1 cellular context compared by ENCODE assay signal in genomic region chr11:94768602-94769511, GRCh38.
TF ChIP-seq lines count a peak whose summit lies in the region.

No MANE protein-coding gene starts in this region.

TF ChIP-seq in K562, 482 proteins besides CTCF, POLR2A, EP300 and RAD21 (continued from another document):
- no peak for TF ChIP-seq REST (CRISPR knock-in tag; IDR thresholded peaks at IDR 0.05; ENCODE audit: low read depth)
- peak in 1 of 2 experiments; percentile 52; a peak in 2 of 4 replicates for TF ChIP-seq MAZ (CRISPR knock-in tag; conservative IDR thresholded peaks at IDR 0.05 in 1 of 2, IDR thresholded peaks at IDR 0.05 in 1 of 2)
- TF ChIP-seq ZZZ3 (IDR thresholded peaks at IDR 0.05) = no peak
- no peak for TF ChIP-seq MBD2 (IDR thresholded peaks at IDR 0.05; ENCODE audit: borderline replicate concordance, low read depth)
- no peak for TF ChIP-seq YBX1 (IDR thresholded peaks at IDR 0.05)
- no peak for TF ChIP-seq ZNF785 (CRISPR knock-in tag; IDR thresholded peaks at IDR 0.05)
- TF ChIP-seq UBTF (IDR thresholded peaks at IDR 0.05; ENCODE audit: borderline replicate concordance in 1 of 2, low read depth in 2 of 2, low read length in 2 of 2) = 0 out of 4 replicates have a peak, but pooled peaks of 1 of the 2 experiments have one; percentile 40
- TF ChIP-seq DMBX1 (CRISPR knock-in tag; IDR thresholded peaks at IDR 0.05; ENCODE audit: borderline replicate concordance) = 0 out of 2 replicates have a peak, but pooled peaks have one; percentile 13
- no peak for TF ChIP-seq HLTF (IDR thresholded peaks at IDR 0.05)
- no peak for TF ChIP-seq ZNF3 (CRISPR knock-in tag; IDR thresholded peaks at IDR 0.05)
- TF ChIP-seq LCOR (CRISPR knock-in tag; IDR thresholded peaks at IDR 0.05) = 0 out of 2 replicates have a peak, but pooled peaks have one; percentile 19
- 0 out of 2 replicates have a peak, but pooled peaks have one; percentile 40 for TF ChIP-seq ZNF583 (CRISPR knock-in tag; IDR thresholded peaks at IDR 0.05)
- peak; percentile 11 for TF ChIP-seq TAF1 (IDR thresholded peaks at IDR 0.05; ENCODE audit: control insufficient read depth, extremely low read depth, insufficient read depth, low read length, severe bottlenecking)
- 0 out of 2 replicates have a peak, but pooled peaks have one; percentile 38 for TF ChIP-seq ZBTB17 (CRISPR knock-in tag; IDR thresholded peaks at IDR 0.05)
- TF ChIP-seq ZNF639 (CRISPR knock-in tag; conservative IDR thresholded peaks at IDR 0.05 in 1 of 2, IDR thresholded peaks at IDR 0.05 in 1 of 2) = peak in 1 of 2 experiments; percentile 20; a peak in 1 of 4 replicates
- TF ChIP-seq THRAP3 (IDR thresholded peaks at IDR 0.05; ENCODE audit: borderline replicate concordance) = no peak
- TF ChIP-seq SMARCA5 (IDR thresholded peaks at IDR 0.05) = no peak
- 0 out of 2 replicates have a peak, but pooled peaks have one; percentile 25 for TF ChIP-seq GMEB1 (CRISPR knock-in tag; IDR thresholded peaks at IDR 0.05)
- TF ChIP-seq ZNF699 (CRISPR knock-in tag; IDR thresholded peaks at IDR 0.05; ENCODE audit: insufficient replicate concordance) = no peak
- no peak for TF ChIP-seq ZNF212 (CRISPR knock-in tag; IDR thresholded peaks at IDR 0.05)
- TF ChIP-seq NFRKB (IDR thresholded peaks at IDR 0.05; ENCODE audit: low read depth) = no peak
- TF ChIP-seq KAT7 (CRISPR knock-in tag; IDR thresholded peaks at IDR 0.05; ENCODE audit: borderline replicate concordance) = no peak
- no peak for TF ChIP-seq JUN (IDR thresholded peaks at IDR 0.05; ENCODE audit: borderline replicate concordance, low read depth, low read length)
- TF ChIP-seq JUN (CRISPR knock-in tag; IDR thresholded peaks at IDR 0.05; ENCODE audit: borderline replicate concordance) = no peak
- TF ChIP-seq ZNF589 (CRISPR knock-in tag; IDR thresholded peaks at IDR 0.05; ENCODE audit: low read depth) = 0 out of 2 replicates have a peak, but pooled peaks have one; percentile 7
- TF ChIP-seq PHF21A (IDR thresholded peaks at IDR 0.05; ENCODE audit: borderline replicate concordance, low read depth) = no peak
- TF ChIP-seq SNRNP70 (optimal IDR thresholded peaks at IDR 0.05; ENCODE audit: low read depth, low read length) = no peak
- peak; percentile 53 to 54 for TF ChIP-seq NRF1 (conservative IDR thresholded peaks at IDR 0.05 in 1 of 2, IDR thresholded peaks at IDR 0.05 in 1 of 2)
- peak; percentile 10; the same call in 1 of the 2 replicates for TF ChIP-seq FOSL1 (tag; conservative IDR thresholded peaks at IDR 0.05)
- no peak for TF ChIP-seq RNF2 (IDR thresholded peaks at IDR 0.05)
- TF ChIP-seq TCF7 (IDR thresholded peaks at IDR 0.05; ENCODE audit: borderline replicate concordance) = no peak
- TF ChIP-seq RBBP5 (IDR thresholded peaks at IDR 0.05; ENCODE audit: borderline replicate concordance, insufficient read depth, low read length, poor library complexity, severe bottlenecking) = peak; percentile 58
- no peak for TF ChIP-seq BRF1 (IDR thresholded peaks at IDR 0.05; ENCODE audit: borderline replicate concordance, extremely low read depth, insufficient read length)
- TF ChIP-seq NR4A1 (CRISPR knock-in tag; IDR thresholded peaks at IDR 0.05) = 0 out of 2 replicates have a peak, but pooled peaks have one; percentile 64
- no peak for TF ChIP-seq NR4A1 (tag; IDR thresholded peaks at IDR 0.05)
- TF ChIP-seq CBX3 (IDR thresholded peaks at IDR 0.05; ENCODE audit: borderline replicate concordance in 1 of 2, low read length in 2 of 2) = no peak
- peak; percentile 16 for TF ChIP-seq KDM5B (IDR thresholded peaks at IDR 0.05; ENCODE audit: insufficient replicate concordance, low read depth, low read length)
- TF ChIP-seq ZNF436 (CRISPR knock-in tag; IDR thresholded peaks at IDR 0.05) = no peak
- TF ChIP-seq ZNF197 (CRISPR knock-in tag; IDR thresholded peaks at IDR 0.05; ENCODE audit: low read depth) = 0 out of 2 replicates have a peak, but pooled peaks have one; percentile 5
- TF ChIP-seq RBFOX2 (IDR thresholded peaks at IDR 0.05; ENCODE audit: low read depth, low read length) = peak; percentile 73
- TF ChIP-seq ZBTB7A (IDR thresholded peaks at IDR 0.05; ENCODE audit: borderline replicate concordance, control insufficient read depth, low read depth, low read length) = peak; percentile 66; the same call in 1 of the 2 replicates
- no peak for TF ChIP-seq SRSF9 (IDR thresholded peaks at IDR 0.05; ENCODE audit: borderline replicate concordance, low read depth, low read length)
